In the genomic region with DNA sequence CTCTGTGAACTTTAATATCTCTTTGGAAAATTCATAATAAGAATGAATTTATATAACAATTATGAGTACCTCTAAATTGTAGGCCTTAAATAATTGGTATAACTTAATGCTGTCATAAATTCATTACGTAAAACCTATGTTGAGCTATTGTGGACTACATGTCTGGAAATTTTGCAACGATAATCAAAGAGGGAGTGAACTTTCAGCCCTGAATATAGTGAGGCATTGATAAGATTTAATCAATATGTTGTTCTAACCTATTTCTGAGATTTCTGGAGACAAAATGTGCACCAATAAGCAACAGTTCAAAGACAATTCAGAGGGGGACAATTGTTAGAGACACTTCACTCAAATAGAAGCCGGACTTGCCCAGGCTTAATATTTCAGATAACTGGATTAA, we compare ENCODE assay signal across 2 cellular contexts.
TF ChIP-seq lines count a peak whose summit lies in the region.

No MANE protein-coding gene starts in this region.

TF ChIP-seq in liver, 16 proteins besides CTCF, POLR2A, EP300 and RAD21 (continued from another document):
- TF ChIP-seq, protein P1, sequence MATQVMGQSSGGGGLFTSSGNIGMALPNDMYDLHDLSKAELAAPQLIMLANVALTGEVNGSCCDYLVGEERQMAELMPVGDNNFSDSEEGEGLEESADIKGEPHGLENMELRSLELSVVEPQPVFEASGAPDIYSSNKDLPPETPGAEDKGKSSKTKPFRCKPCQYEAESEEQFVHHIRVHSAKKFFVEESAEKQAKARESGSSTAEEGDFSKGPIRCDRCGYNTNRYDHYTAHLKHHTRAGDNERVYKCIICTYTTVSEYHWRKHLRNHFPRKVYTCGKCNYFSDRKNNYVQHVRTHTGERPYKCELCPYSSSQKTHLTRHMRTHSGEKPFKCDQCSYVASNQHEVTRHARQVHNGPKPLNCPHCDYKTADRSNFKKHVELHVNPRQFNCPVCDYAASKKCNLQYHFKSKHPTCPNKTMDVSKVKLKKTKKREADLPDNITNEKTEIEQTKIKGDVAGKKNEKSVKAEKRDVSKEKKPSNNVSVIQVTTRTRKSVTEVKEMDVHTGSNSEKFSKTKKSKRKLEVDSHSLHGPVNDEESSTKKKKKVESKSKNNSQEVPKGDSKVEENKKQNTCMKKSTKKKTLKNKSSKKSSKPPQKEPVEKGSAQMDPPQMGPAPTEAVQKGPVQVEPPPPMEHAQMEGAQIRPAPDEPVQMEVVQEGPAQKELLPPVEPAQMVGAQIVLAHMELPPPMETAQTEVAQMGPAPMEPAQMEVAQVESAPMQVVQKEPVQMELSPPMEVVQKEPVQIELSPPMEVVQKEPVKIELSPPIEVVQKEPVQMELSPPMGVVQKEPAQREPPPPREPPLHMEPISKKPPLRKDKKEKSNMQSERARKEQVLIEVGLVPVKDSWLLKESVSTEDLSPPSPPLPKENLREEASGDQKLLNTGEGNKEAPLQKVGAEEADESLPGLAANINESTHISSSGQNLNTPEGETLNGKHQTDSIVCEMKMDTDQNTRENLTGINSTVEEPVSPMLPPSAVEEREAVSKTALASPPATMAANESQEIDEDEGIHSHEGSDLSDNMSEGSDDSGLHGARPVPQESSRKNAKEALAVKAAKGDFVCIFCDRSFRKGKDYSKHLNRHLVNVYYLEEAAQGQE (IDR thresholded peaks at IDR 0.05), result no peak
- peak; percentile 11 for TF ChIP-seq SP1 (IDR thresholded peaks at IDR 0.05)
- no peak for TF ChIP-seq FOXA2 (IDR thresholded peaks at IDR 0.05)
- no peak for TF ChIP-seq FOXA1 (IDR thresholded peaks at IDR 0.05)
- no peak for TF ChIP-seq EGR1 (IDR thresholded peaks at IDR 0.05; ENCODE audit: low read depth in 2 of 2)

TF ChIP-seq in HepG2, 621 proteins besides CTCF, POLR2A, EP300 and RAD21 (continued from another document):
- TF ChIP-seq, protein P2, sequence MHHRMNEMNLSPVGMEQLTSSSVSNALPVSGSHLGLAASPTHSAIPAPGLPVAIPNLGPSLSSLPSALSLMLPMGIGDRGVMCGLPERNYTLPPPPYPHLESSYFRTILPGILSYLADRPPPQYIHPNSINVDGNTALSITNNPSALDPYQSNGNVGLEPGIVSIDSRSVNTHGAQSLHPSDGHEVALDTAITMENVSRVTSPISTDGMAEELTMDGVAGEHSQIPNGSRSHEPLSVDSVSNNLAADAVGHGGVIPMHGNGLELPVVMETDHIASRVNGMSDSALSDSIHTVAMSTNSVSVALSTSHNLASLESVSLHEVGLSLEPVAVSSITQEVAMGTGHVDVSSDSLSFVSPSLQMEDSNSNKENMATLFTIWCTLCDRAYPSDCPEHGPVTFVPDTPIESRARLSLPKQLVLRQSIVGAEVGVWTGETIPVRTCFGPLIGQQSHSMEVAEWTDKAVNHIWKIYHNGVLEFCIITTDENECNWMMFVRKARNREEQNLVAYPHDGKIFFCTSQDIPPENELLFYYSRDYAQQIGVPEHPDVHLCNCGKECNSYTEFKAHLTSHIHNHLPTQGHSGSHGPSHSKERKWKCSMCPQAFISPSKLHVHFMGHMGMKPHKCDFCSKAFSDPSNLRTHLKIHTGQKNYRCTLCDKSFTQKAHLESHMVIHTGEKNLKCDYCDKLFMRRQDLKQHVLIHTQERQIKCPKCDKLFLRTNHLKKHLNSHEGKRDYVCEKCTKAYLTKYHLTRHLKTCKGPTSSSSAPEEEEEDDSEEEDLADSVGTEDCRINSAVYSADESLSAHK (CRISPR knock-in tag; IDR thresholded peaks at IDR 0.05; ENCODE audit: borderline replicate concordance), result no peak
- TF ChIP-seq REPIN1 (CRISPR knock-in tag; IDR thresholded peaks at IDR 0.05; ENCODE audit: borderline replicate concordance, low read depth), result no peak
- no peak for TF ChIP-seq NR2C2 (CRISPR knock-in tag; IDR thresholded peaks at IDR 0.05; ENCODE audit: borderline replicate concordance)
- TF ChIP-seq TARDBP (CRISPR knock-in tag; IDR thresholded peaks at IDR 0.05), result no peak
- TF ChIP-seq ZSCAN25 (CRISPR knock-in tag; IDR thresholded peaks at IDR 0.05), result no peak
- no peak for TF ChIP-seq ZNF446 (CRISPR knock-in tag; IDR thresholded peaks at IDR 0.05)
- TF ChIP-seq NFE2L1 (CRISPR knock-in tag; IDR thresholded peaks at IDR 0.05; ENCODE audit: borderline replicate concordance), result no peak
- TF ChIP-seq, protein P3, sequence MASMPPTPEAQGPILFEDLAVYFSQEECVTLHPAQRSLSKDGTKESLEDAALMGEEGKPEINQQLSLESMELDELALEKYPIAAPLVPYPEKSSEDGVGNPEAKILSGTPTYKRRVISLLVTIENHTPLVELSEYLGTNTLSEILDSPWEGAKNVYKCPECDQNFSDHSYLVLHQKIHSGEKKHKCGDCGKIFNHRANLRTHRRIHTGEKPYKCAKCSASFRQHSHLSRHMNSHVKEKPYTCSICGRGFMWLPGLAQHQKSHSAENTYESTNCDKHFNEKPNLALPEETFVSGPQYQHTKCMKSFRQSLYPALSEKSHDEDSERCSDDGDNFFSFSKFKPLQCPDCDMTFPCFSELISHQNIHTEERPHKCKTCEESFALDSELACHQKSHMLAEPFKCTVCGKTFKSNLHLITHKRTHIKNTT (CRISPR knock-in tag; IDR thresholded peaks at IDR 0.05), result no peak
